11 cellular contexts compared by ENCODE assay signal in genomic region chr10:70162157-70162891, GRCh38. TPM values are rescaled to one million over a fixed set of nuclear protein-coding genes. Genes with fewer than 3 reads are reported as not detected.
DNase-seq lines count a peak whose midpoint lies in the region; ATAC-seq and TF ChIP-seq lines count a peak whose summit lies in the region.
"Had no signal": no experiment of that assay in that cellular context is flagged by ENCODE, and none has a peak within 500 bp of the region (broad histone marks: within the 10 kb centered on the region; RNA-seq: fewer than 3 reads in every experiment).

No MANE protein-coding gene starts in this region.

- peak overlapping the region; percentile 90 for H3K27ac Mint-ChIP-seq in activated CD4-positive, alpha-beta T cell treated with anti-CD3 and anti-CD28 coated beads for 36 hours
- H3K27ac Mint-ChIP-seq in activated T-helper 17 cell treated with anti-CD3 and anti-CD28 coated beads, Interleukin-2, amount 50 U/mL, for 72 hours, result peak overlapping the region; percentile 94
- peak overlapping the region; percentile 30 for H3K27ac Mint-ChIP-seq in progenitor cell of endocrine pancreas

- no peaks in the 10 kb centered on the region for H3K9me3 ChIP-seq in transverse colon
- H3K9me3 ChIP-seq in Peyer's patch, result no peaks in the 10 kb centered on the region
- H3K9me3 ChIP-seq: tibial artery had no signal

- TF ChIP-seq CTCF in progenitor cell of endocrine pancreas (IDR thresholded peaks at IDR 0.05; ENCODE audit: unreplicated experiment) (no peak), lower leg skin (IDR thresholded peaks at IDR 0.05) (no peak), transverse colon (IDR thresholded peaks at IDR 0.05) (no peak), Peyer's patch (IDR thresholded peaks at IDR 0.05) (no peak)

- H3K4me1 Mint-ChIP-seq in activated CD4-positive, alpha-beta T cell treated with anti-CD3 and anti-CD28 coated beads for 36 hours, result peaks cover 72% of the 10 kb centered on the region
- peaks cover 41% of the 10 kb centered on the region for H3K4me1 Mint-ChIP-seq in activated T-helper 17 cell treated with anti-CD3 and anti-CD28 coated beads, Interleukin-2, amount 50 U/mL, for 72 hours
- H3K4me1 Mint-ChIP-seq in progenitor cell of endocrine pancreas (ENCODE audit: low read depth), result peaks cover 3% of the 10 kb centered on the region

- H3K4me1 ChIP-seq in transverse colon, result peaks cover 0 to 48% (median 3%) of the 10 kb centered on the region in 4 donors
- peaks cover 0 to 32% (median 9%) of the 10 kb centered on the region in 4 donors for H3K4me1 ChIP-seq in Peyer's patch

- WGBS in lower leg skin, 2 donors, result 80 to 84% methylated on average over 2 of the region's 2 CpGs
- 91 to 94% methylated on average over 2 of the region's 2 CpGs for WGBS in transverse colon (ENCODE audit: low coverage in 1 of 2), 2 donors

- peak; percentile 74 for ATAC-seq in activated CD4-positive, alpha-beta T cell treated with anti-CD3 and anti-CD28 coated beads for 36 hours
- peak; percentile 22 for ATAC-seq in HG02938 (IDR thresholded peaks at IDR 0.05; ENCODE audit: unreplicated experiment)
- ATAC-seq in activated T-helper 17 cell treated with anti-CD3 and anti-CD28 coated beads, Interleukin-2, amount 50 U/mL, for 72 hours (replicated peaks), result peak; percentile 70

- no peaks in the 10 kb centered on the region for H3K9me3 Mint-ChIP-seq in activated CD4-positive, alpha-beta T cell treated with anti-CD3 and anti-CD28 coated beads for 36 hours (ENCODE audit: low read depth)
- no peaks in the 10 kb centered on the region for H3K9me3 Mint-ChIP-seq in activated T-helper 17 cell treated with anti-CD3 and anti-CD28 coated beads, Interleukin-2, amount 50 U/mL, for 72 hours
- no peaks in the 10 kb centered on the region for H3K9me3 Mint-ChIP-seq in progenitor cell of endocrine pancreas (ENCODE audit: low read depth)

- H3K4me3 ChIP-seq in lower leg skin (ENCODE audit: low read depth, poor library complexity, severe bottlenecking), result no peak overlapping the region
- no peak overlapping the region for H3K4me3 ChIP-seq in transverse colon
- H3K4me3 ChIP-seq in Peyer's patch, result no peak overlapping the region
- H3K4me3 ChIP-seq: tibial artery had no signal

- no peak for DNase-seq in activated CD4-positive, alpha-beta T cell treated with anti-CD3 and anti-CD28 coated beads for 36 hours
- no peak for DNase-seq in activated CD4-positive, alpha-beta T cell treated with anti-CD3 and anti-CD28 coated beads, Interleukin-2, amount 50 U/mL, for 4 hours
- DNase-seq in progenitor cell of endocrine pancreas (ENCODE audit: low spot score, unreplicated experiment) (no peak), lower leg skin (ENCODE audit: low spot score in 2 of 2) (no peak), transverse colon (no peak), Peyer's patch (no peak)
- DNase-seq: NCI-H446, occipital lobe, tibial artery had no signal

- H3K27me3 ChIP-seq in transverse colon, result no peaks in the 10 kb centered on the region
- no peaks in the 10 kb centered on the region for H3K27me3 ChIP-seq in Peyer's patch
- H3K27me3 ChIP-seq: tibial artery had no signal

- POLR2A ChIA-PET in activated CD4-positive, alpha-beta T cell treated with anti-CD3 and anti-CD28 coated beads for 36 hours (lab: Charles Lee), result interaction anchor here (0.6 to 1.8 kb wide), 4 partner anchors 10 to 42 kb away, joined by 3 to 18 read pairs (median 4); partner anchors contain the start of gene TYSND1

- H3K27ac ChIP-seq in transverse colon (no peak overlapping the region), Peyer's patch (no peak overlapping the region)
- H3K27ac ChIP-seq: tibial artery had no signal

- CTCF ChIA-PET in activated CD4-positive, alpha-beta T cell treated with anti-CD3 and anti-CD28 coated beads for 36 hours (lab: Charles Lee), result interaction anchor here (0.8 to 3.7 kb wide), 3 partner anchors 14 to 243 kb away, joined by 3 to 74 read pairs (median 3); partner anchors contain the start of gene TYSND1

- intact Hi-C loops in activated CD4-positive, alpha-beta T cell treated with anti-CD3 and anti-CD28 coated beads for 36 hours (cut with DNase I, micrococcal nuclease), result loop anchor here (1.0 to 5.0 kb wide), 6 partner anchors 8 to 1070 kb away; partner anchors contain the start of genes SAR1A (in 2 of the 2), PALD1 (in 1 of the 2) and SGPL1 (in 1 of the 2)
- intact Hi-C loops in lower leg skin (cut with DNase I; ENCODE audit: low total_unique reads) (no loop called here), transverse colon (cut with DNase I; ENCODE audit: low total_unique reads) (no loop called here)

- no peak for TF ChIP-seq EP300 in transverse colon (IDR thresholded peaks at IDR 0.05; ENCODE audit: low read depth)

- peak overlapping the region; percentile 60 for H3K4me3 Mint-ChIP-seq in activated CD4-positive, alpha-beta T cell treated with anti-CD3 and anti-CD28 coated beads for 36 hours
- H3K4me3 Mint-ChIP-seq in activated T-helper 17 cell treated with anti-CD3 and anti-CD28 coated beads, Interleukin-2, amount 50 U/mL, for 72 hours, result peak overlapping the region; percentile 57
- no peak overlapping the region for H3K4me3 Mint-ChIP-seq in progenitor cell of endocrine pancreas (ENCODE audit: low read depth)

- in situ Hi-C loops in transverse colon (cut with MboI; ENCODE audit: low pct_ligation_motif_present in 1 of 4, low pct_unique_long_range_greater_than_20kb in 1 of 4, low sequenced_read_pairs in 3 of 4), result no loop called here

- H3K36me3 Mint-ChIP-seq in activated CD4-positive, alpha-beta T cell treated with anti-CD3 and anti-CD28 coated beads for 36 hours (ENCODE audit: low read depth), result peaks cover 61% of the 10 kb centered on the region
- H3K36me3 Mint-ChIP-seq in activated T-helper 17 cell treated with anti-CD3 and anti-CD28 coated beads, Interleukin-2, amount 50 U/mL, for 72 hours (ENCODE audit: low read depth), result peaks cover 100% of the 10 kb centered on the region
- peaks cover 6% of the 10 kb centered on the region for H3K36me3 Mint-ChIP-seq in progenitor cell of endocrine pancreas (ENCODE audit: insufficient read depth)

- TF ChIP-seq POLR2A in lower leg skin (IDR thresholded peaks at IDR 0.05) (no peak), transverse colon (IDR thresholded peaks at IDR 0.05) (no peak), Peyer's patch (IDR thresholded peaks at IDR 0.05) (no peak)

- H3K36me3 ChIP-seq in transverse colon (peaks cover 0 to 22% (median 11%) of the 10 kb centered on the region in 4 donors), Peyer's patch (peaks cover 0 to 55% (median 4%) of the 10 kb centered on the region in 3 donors)

- no peaks in the 10 kb centered on the region for H3K27me3 Mint-ChIP-seq in activated CD4-positive, alpha-beta T cell treated with anti-CD3 and anti-CD28 coated beads for 36 hours
- H3K27me3 Mint-ChIP-seq in activated T-helper 17 cell treated with anti-CD3 and anti-CD28 coated beads, Interleukin-2, amount 50 U/mL, for 72 hours, result no peaks in the 10 kb centered on the region
- H3K27me3 Mint-ChIP-seq in progenitor cell of endocrine pancreas, result no peaks in the 10 kb centered on the region

RNA-seq across cellular contexts. Expression of gene SAR1A, which starts 8.0 kb away (rescaled TPM):
- 100 to 1,000 TPM in 1 of 2 experiments, 10 to 100 TPM in 1; 89.4 to 107 TPM for total RNA-seq in activated CD4-positive, alpha-beta T cell treated with anti-CD3 and anti-CD28 coated beads for 36 hours
- total RNA-seq in activated T-helper 17 cell treated with anti-CD3 and anti-CD28 coated beads, Interleukin-2, amount 50 U/mL, for 72 hours, result 10 to 100 TPM; 70.0 to 92.2 TPM
- 93.0 and 94.4 TPM in 2 replicates for total RNA-seq in progenitor cell of endocrine pancreas
- total RNA-seq in lower leg skin, result 10 to 100 TPM; 36.7 to 59.2 (median 45.1) TPM
- total RNA-seq in transverse colon, result 10 to 100 TPM; 35.2 to 93.9 (median 51.3) TPM
- 10 to 100 TPM; 30.3 to 52.0 (median 35.1) TPM for total RNA-seq in Peyer's patch

RNA-seq across cellular contexts. Expression of gene TYSND1, which starts 15.8 kb away (rescaled TPM):
- 10 to 100 TPM; 11.5 to 14.9 TPM for total RNA-seq in activated CD4-positive, alpha-beta T cell treated with anti-CD3 and anti-CD28 coated beads for 36 hours
- total RNA-seq in activated T-helper 17 cell treated with anti-CD3 and anti-CD28 coated beads, Interleukin-2, amount 50 U/mL, for 72 hours, result 10 to 100 TPM in 1 of 2 donors, 1 to 10 TPM in 1; 9.6 to 16.4 TPM
- total RNA-seq in progenitor cell of endocrine pancreas (12.6 and 15.1 TPM in 2 replicates), lower leg skin (10 to 100 TPM; 39.8 to 47.4 (median 45.4) TPM), transverse colon (10 to 100 TPM; 18.6 to 48.8 (median 21.9) TPM), Peyer's patch (10 to 100 TPM; 18.2 to 25.9 (median 21.7) TPM)

RNA-seq across cellular contexts. Expression of gene AIFM2, which starts 29.7 kb away (rescaled TPM):
- total RNA-seq in activated CD4-positive, alpha-beta T cell treated with anti-CD3 and anti-CD28 coated beads for 36 hours, result 1 to 10 TPM; 4.6 to 5.2 TPM
- 10 to 100 TPM; 11.3 to 14.3 TPM for total RNA-seq in activated T-helper 17 cell treated with anti-CD3 and anti-CD28 coated beads, Interleukin-2, amount 50 U/mL, for 72 hours
- total RNA-seq in progenitor cell of endocrine pancreas (10.7 and 10.9 TPM in 2 replicates), lower leg skin (1 to 10 TPM; 6.3 to 8.2 (median 7.0) TPM), transverse colon (10 to 100 TPM in 3 of 4 donors, 1 to 10 TPM in 1; 3.8 to 27.0 (median 23.9) TPM), Peyer's patch (10 to 100 TPM; 18.7 to 29.2 (median 23.8) TPM)

Comparison
In these comparisons a context has a peak if more than half of its experiments do, and no peak if none do; other contexts are left out.
1. ATAC-seq: peak in every context shown above with its lines; median percentile 74 in activated CD4-positive, alpha-beta T cell treated with anti-CD3 and anti-CD28 coated beads for 36 hours; 70 in activated T-helper 17 cell treated with anti-CD3 and anti-CD28 coated beads, Interleukin-2, amount 50 U/mL, for 72 hours; 22 in HG02938.
2. H3K27ac Mint-ChIP-seq: peak in every context shown above with its lines; median percentile 94 in activated T-helper 17 cell treated with anti-CD3 and anti-CD28 coated beads, Interleukin-2, amount 50 U/mL, for 72 hours; 90 in activated CD4-positive, alpha-beta T cell treated with anti-CD3 and anti-CD28 coated beads for 36 hours; 30 in progenitor cell of endocrine pancreas.
3. intact Hi-C loops: an anchor here in activated CD4-positive, alpha-beta T cell treated with anti-CD3 and anti-CD28 coated beads for 36 hours (1.0 to 5.0 kb wide); none called in lower leg skin and transverse colon.